Comparison of ENCODE assay signal across 9 cellular contexts in the genomic region with DNA sequence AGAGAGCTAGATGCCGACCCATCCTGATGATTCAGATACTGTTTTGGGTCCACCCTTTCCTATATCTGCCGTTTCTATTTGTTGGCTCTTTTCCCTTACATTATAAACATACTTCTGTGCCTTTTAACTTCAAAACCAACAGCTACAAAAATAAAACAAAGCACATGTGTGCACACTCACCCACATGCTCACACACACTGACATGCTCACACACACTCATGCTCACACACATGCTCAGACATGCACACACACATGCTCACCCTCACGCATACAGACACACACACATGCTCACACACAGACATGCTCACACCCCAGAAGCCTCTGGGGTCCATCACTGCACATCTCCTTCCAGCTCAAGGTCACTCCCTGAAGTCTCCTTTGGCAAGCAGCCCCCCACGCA.
"Had no signal": no experiment of that assay in that cellular context is flagged by ENCODE, and none has a peak within 500 bp of the region (broad histone marks: within the 10 kb centered on the region; RNA-seq: fewer than 3 reads in every experiment).

No MANE protein-coding gene starts in this region.

- H3K9ac ChIP-seq: GM23248 had no signal

- FAIRE-seq: H54, K562 had no signal

- DNase-seq: GM23248, GOT3, H9, HCEC 1CT, IMR-90, KG1 had no signal

- ATAC-seq: K562 had no signal

- H3K4me3 ChIP-seq: GM23248, K562 had no signal

- H2AFZ ChIP-seq: GM23248 had no signal

- H3K27ac ChIP-seq: GM23248, HL-60 had no signal
